ENCODE assay signal across 8 cellular contexts in the genomic region with DNA sequence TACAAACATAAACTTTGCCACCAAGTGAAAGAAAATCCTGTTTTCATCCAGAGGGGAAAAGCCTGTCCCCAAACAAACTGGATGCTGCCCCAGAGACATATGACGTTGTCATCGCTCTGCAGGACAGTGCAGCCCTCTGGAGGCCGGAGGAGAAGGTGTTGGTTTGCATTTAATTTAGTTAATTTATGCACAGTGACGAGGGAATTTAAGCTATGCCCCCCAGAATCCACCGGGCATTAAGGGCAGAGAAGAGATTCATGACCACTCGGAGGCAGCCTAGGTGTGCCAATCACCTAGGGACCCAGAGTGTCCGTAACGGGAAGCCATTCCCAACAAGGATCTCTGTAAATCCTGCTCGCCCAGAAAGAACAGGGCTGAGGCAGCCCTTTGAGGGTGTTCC. TPM values are rescaled to one million over a fixed set of nuclear protein-coding genes. Genes with fewer than 3 reads are reported as not detected.
A peak's percentile ranks its signal among the peaks of the same experiment; 100 is the strongest.
DNase-seq lines count a peak whose midpoint lies in the region; ATAC-seq and TF ChIP-seq lines count a peak whose summit lies in the region.

No MANE protein-coding gene starts in this region.

- H2BK5ac ChIP-seq in mesendoderm (ENCODE audit: low read length), result no peak overlapping the region

- H3F3A ChIP-seq in MM.1S (ENCODE audit: insufficient read depth, low read length), result no peaks in the 10 kb centered on the region

- H3K4me3 ChIP-seq in MM.1S (ENCODE audit: low read length) (0 out of 2 replicates have a peak overlapping the region, but pooled peaks have one; percentile 35), coronary artery (peak overlapping the region; percentile 62), mesendoderm (ENCODE audit: low read length) (no peak overlapping the region), thyroid gland (replicated peaks in 1 of 3) (no peak overlapping the region)

- H2BK120ac ChIP-seq in mesendoderm (ENCODE audit: low read depth, low read length), result no peak overlapping the region

- intact Hi-C loops in thyroid gland (cut with DNase I), result no loop called here

- peak overlapping the region; percentile 61 for H2AFZ ChIP-seq in MM.1S (ENCODE audit: low read length)

- no peaks in the 10 kb centered on the region for H3K4me1 ChIP-seq in MM.1S (ENCODE audit: low read length)
- peaks cover 11% of the 10 kb centered on the region for H3K4me1 ChIP-seq in mesendoderm (ENCODE audit: control insufficient read depth, low read depth, low read length)
- H3K4me1 ChIP-seq in thyroid gland, result peaks cover 15 to 36% of the 10 kb centered on the region in 2 donors

- H3K36me3 ChIP-seq in MM.1S (replicated peaks; ENCODE audit: insufficient read depth, low read length) (no peaks in the 10 kb centered on the region), mesendoderm (ENCODE audit: control insufficient read depth, insufficient read depth, low read length) (no peaks in the 10 kb centered on the region), thyroid gland (no peaks in the 10 kb centered on the region)

- H3K9me2 ChIP-seq in MM.1S (replicated peaks; ENCODE audit: insufficient read depth, low read length), result no peaks in the 10 kb centered on the region

- no peak overlapping the region for H2AK5ac ChIP-seq in mesendoderm (ENCODE audit: low read length)

- TF ChIP-seq POLR2A in thyroid gland (IDR thresholded peaks at IDR 0.05), result no peak

- H4K8ac ChIP-seq in mesendoderm (ENCODE audit: low read depth, low read length), result no peak overlapping the region

- H3K9ac ChIP-seq in MM.1S (ENCODE audit: low read length), result no peak overlapping the region
- no peak overlapping the region for H3K9ac ChIP-seq in mesendoderm (ENCODE audit: low read length)

- no peaks in the 10 kb centered on the region for H3K27me3 ChIP-seq in MM.1S (replicated peaks; ENCODE audit: insufficient read depth, low read length)
- no peaks in the 10 kb centered on the region for H3K27me3 ChIP-seq in mesendoderm (ENCODE audit: insufficient read depth, low read length, poor library complexity)
- no peaks in the 10 kb centered on the region for H3K27me3 ChIP-seq in thyroid gland

- H2BK15ac ChIP-seq in mesendoderm (replicated peaks; ENCODE audit: low read depth), result no peak overlapping the region

- H3K27ac ChIP-seq in MM.1S (ENCODE audit: low read length) (no peak overlapping the region), coronary artery (peak overlapping the region in 1 of 2 donors; percentile 12), mesendoderm (ENCODE audit: low read depth, low read length) (no peak overlapping the region), thyroid gland (no peak overlapping the region)

- H3K18ac ChIP-seq in mesendoderm (ENCODE audit: low read length), result no peak overlapping the region

- no peaks in the 10 kb centered on the region for H3K9me3 ChIP-seq in MM.1S (replicated peaks; ENCODE audit: insufficient read depth, low read length)
- H3K9me3 ChIP-seq in thyroid gland, result no peaks in the 10 kb centered on the region

- WGBS in mesendoderm (ENCODE audit: extremely low coverage, insufficient coverage, low lambda C conversion rate), result no CpG with 5 or more reads among the region's 9 CpGs
- 60 to 76% methylated on average over 6 to 9 of the region's 9 CpGs for WGBS in thyroid gland, 2 donors

- H3K4ac ChIP-seq in mesendoderm (ENCODE audit: low read depth, low read length), result no peak overlapping the region

- DNase-seq in GM10266 (ENCODE audit: extremely low spot score) (no peak), MM.1S (peak; percentile 18), coronary artery (ENCODE audit: low spot score) (no peak), mesendoderm (peak; percentile 87), thyroid gland (no peak), NCI-H1436 treated with DMSO at 0.1 percent for 48 hours (lab: John Stamatoyannopoulos, UW) (no peak)
- DNase-seq in activated T-cell treated with anti-CD3 and anti-CD28 coated beads, Interleukin-2, amount 50 U/mL, for 1 hour, result no peak

- H4K20me1 ChIP-seq in MM.1S (ENCODE audit: insufficient read depth, low read length), result no peaks in the 10 kb centered on the region

- ATAC-seq in GM18907 (IDR thresholded peaks at IDR 0.05; ENCODE audit: unreplicated experiment), result no peak

- no peak overlapping the region for H3K23ac ChIP-seq in mesendoderm (ENCODE audit: low read length)

- H3K79me2 ChIP-seq in MM.1S (ENCODE audit: low read length) (no peaks in the 10 kb centered on the region), mesendoderm (ENCODE audit: control insufficient read depth, insufficient read depth, low read length) (peaks cover 26% of the 10 kb centered on the region)

- H3K4me2 ChIP-seq in MM.1S (ENCODE audit: low read depth, low read length), result peak overlapping the region; percentile 55
- H3K4me2 ChIP-seq in mesendoderm (ENCODE audit: low read length), result no peak overlapping the region

- H4K5ac ChIP-seq in mesendoderm (ENCODE audit: low read length), result no peak overlapping the region

- H3K56ac ChIP-seq in mesendoderm (ENCODE audit: low read length), result no peak overlapping the region

- peaks cover 36% of the 10 kb centered on the region for H3K79me1 ChIP-seq in mesendoderm (ENCODE audit: low read length)

- peak; percentile 20 for TF ChIP-seq CTCF in GM10266 (IDR thresholded peaks at IDR 0.05; ENCODE audit: control insufficient read depth, insufficient read depth, low read depth, missing control alignments)
- TF ChIP-seq CTCF in MM.1S (IDR thresholded peaks at IDR 0.05; ENCODE audit: low read length), result peak; percentile 35
- peak; percentile 24 for TF ChIP-seq CTCF in coronary artery (IDR thresholded peaks at IDR 0.05)
- peak in 1 of 6 experiments; percentile 10 for TF ChIP-seq CTCF in thyroid gland (IDR thresholded peaks at IDR 0.05)

RNA-seq across cellular contexts. Expression of gene NINL, which starts 45.1 kb away (rescaled TPM):
- 9.5 TPM for polyA plus RNA-seq in mesendoderm (2013, experiment 1 of 2)
- polyA plus RNA-seq in mesendoderm (2013, experiment 2 of 2), result 9.8 TPM
- total RNA-seq in thyroid gland, result 10 to 100 TPM; 18.3 to 37.8 (median 23.5) TPM

Comparison
In these comparisons a context has a peak if more than half of its experiments do, and no peak if none do; other contexts are left out.
1. DNase-seq: peak in MM.1S (single experiment) and mesendoderm (single experiment); none in GM10266 (single experiment), coronary artery (single experiment), thyroid gland (0 of 2), activated T-cell treated with anti-CD3 and anti-CD28 coated beads, Interleukin-2, amount 50 U/mL, for 1 hour (single experiment) and NCI-H1436 treated with DMSO at 0.1 percent for 48 hours (single experiment).
2. H3K4me3 ChIP-seq: peak in MM.1S (single experiment) and coronary artery (single experiment); none in mesendoderm (single experiment) and thyroid gland (0 of 3).